Comparison of ENCODE assay signal across 10 cellular contexts in the genomic region with DNA sequence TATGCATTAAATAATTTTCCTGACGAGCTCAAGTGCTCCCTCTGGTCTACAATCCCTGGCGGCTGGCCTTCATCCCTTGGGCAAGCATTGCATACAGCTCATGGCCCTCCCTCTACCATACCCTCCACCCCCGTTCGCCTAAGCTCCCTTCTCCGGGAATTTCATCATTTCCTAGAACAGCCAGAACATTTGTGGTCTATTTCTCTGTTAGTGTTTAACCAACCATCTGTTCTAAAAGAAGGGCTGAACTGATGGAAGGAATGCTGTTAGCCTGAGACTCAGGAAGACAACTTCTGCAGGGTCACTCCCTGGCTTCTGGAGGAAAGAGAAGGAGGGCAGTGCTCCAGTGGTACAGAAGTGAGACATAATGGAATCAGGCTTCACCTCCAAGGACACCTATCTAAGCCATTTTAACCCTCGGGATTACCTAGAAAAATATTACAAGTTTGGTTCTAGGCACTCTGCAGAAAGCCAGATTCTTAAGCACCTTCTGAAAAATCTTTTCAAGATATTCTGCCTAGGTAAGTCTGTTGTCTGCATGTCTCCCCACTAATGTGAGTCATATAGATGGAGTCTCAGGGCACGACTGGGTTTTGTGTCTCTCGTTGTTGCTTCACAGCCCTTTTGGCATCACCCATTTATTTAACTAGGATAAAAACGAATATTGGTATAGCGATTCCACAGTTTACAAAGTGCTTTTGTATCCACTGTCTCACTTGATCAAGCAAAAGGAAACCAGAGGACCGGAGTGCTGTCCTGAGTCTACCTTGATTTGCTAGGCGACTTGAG. TPM values are rescaled to one million over a fixed set of nuclear protein-coding genes. Genes with fewer than 3 reads are reported as not detected.
DNase-seq lines count a peak whose midpoint lies in the region; ATAC-seq and TF ChIP-seq lines count a peak whose summit lies in the region.
"Had no signal": no experiment of that assay in that cellular context is flagged by ENCODE, and none has a peak within 500 bp of the region (broad histone marks: within the 10 kb centered on the region; RNA-seq: fewer than 3 reads in every experiment).

A gene (plus strand): TSS at position 210 of the 789 bp plus-strand sequence. CDS start 158 bp downstream, at position 368.

- H4K20me1 ChIP-seq in GM23248 (ENCODE audit: insufficient read depth): peaks cover 9% of the 10 kb centered on the region; the same call in 1 of the 2 replicates

- peaks cover 13% of the 10 kb centered on the region for H3K27me3 Mint-ChIP-seq in activated CD4-positive, alpha-beta memory T cell treated with anti-CD3 and anti-CD28 coated beads for 36 hours
- peaks cover 25 to 33% of the 10 kb centered on the region in 2 donors for H3K27me3 Mint-ChIP-seq in effector memory CD8-positive, alpha-beta T cell

- H3K27ac Mint-ChIP-seq in activated CD4-positive, alpha-beta memory T cell treated with anti-CD3 and anti-CD28 coated beads for 36 hours: no peak within 1 kb of the TSS
- no peak within 1 kb of the TSS for H3K27ac Mint-ChIP-seq in effector memory CD8-positive, alpha-beta T cell
- H3K27ac Mint-ChIP-seq: memory B cell had no signal

- H3K9me3 ChIP-seq in GM23248 (ENCODE audit: low read depth): no peaks in the 10 kb centered on the region
- H3K9me3 ChIP-seq in body of pancreas: peaks cover 0 to under 1% (median 0%) of the 10 kb centered on the region in 3 donors

- peak in 2 of 3 donors; percentile 55 for TF ChIP-seq POLR2A in body of pancreas (IDR thresholded peaks at IDR 0.05)

- no peaks in the 10 kb centered on the region for H3K36me3 Mint-ChIP-seq in activated CD4-positive, alpha-beta memory T cell treated with anti-CD3 and anti-CD28 coated beads for 36 hours
- H3K36me3 Mint-ChIP-seq in effector memory CD8-positive, alpha-beta T cell (ENCODE audit: insufficient read depth): no peaks in the 10 kb centered on the region
- H3K36me3 Mint-ChIP-seq: memory B cell had no signal

- H3K9me3 Mint-ChIP-seq in activated CD4-positive, alpha-beta memory T cell treated with anti-CD3 and anti-CD28 coated beads for 36 hours: peaks cover 5% of the 10 kb centered on the region
- H3K9me3 Mint-ChIP-seq in effector memory CD8-positive, alpha-beta T cell: no peaks in the 10 kb centered on the region

- ATAC-seq in body of pancreas (peak; percentile 59), HG03342 (IDR thresholded peaks at IDR 0.05; ENCODE audit: unreplicated experiment) (no peak)
- ATAC-seq in effector memory CD8-positive, alpha-beta T cell (replicated peaks): no peak

- H2AFZ ChIP-seq in GM23248: no peak within 1 kb of the TSS

- peaks cover 40% of the 10 kb centered on the region for H3K36me3 ChIP-seq in GM23248 (ENCODE audit: low read depth)
- no peaks in the 10 kb centered on the region for H3K36me3 ChIP-seq in body of pancreas (replicated peaks in 1 of 2; ENCODE audit: insufficient read depth in 1 of 2, low read depth in 2 of 2)
- H3K36me3 ChIP-seq in kidney epithelial cell (ENCODE audit: control insufficient read depth, insufficient read depth, low read length): peaks cover 4% of the 10 kb centered on the region

- no peak for TF ChIP-seq CTCF in body of pancreas (IDR thresholded peaks at IDR 0.05)
- peak; percentile 1 for TF ChIP-seq CTCF in kidney epithelial cell (IDR thresholded peaks at IDR 0.05; ENCODE audit: insufficient read depth, low read length, poor library complexity, severe bottlenecking)

- H3K27ac ChIP-seq in GM23248 (peak within 1 kb of the TSS; percentile 100), body of pancreas (peak within 1 kb of the TSS; percentile 19 to 55 (median 40))

- WGBS in GM23248 (ENCODE audit: low coverage in 1 of 2, low lambda C conversion rate in 2 of 2, missing lambda C conversion rate in 2 of 2), 2 experiments: 0 to 2% methylated on average over 12 of the region's 12 CpGs
- 36 to 49% methylated on average over 12 of the region's 12 CpGs for WGBS in body of pancreas, 2 donors

- intact Hi-C loops in body of pancreas (cut with DNase I): no loop called here
- intact Hi-C loops in activated CD4-positive, alpha-beta memory T cell treated with anti-CD3 and anti-CD28 coated beads for 36 hours (cut with micrococcal nuclease): no loop called here

- no peaks in the 10 kb centered on the region for H3K9me2 ChIP-seq in GM23248 (ENCODE audit: insufficient read depth)

- CTCF ChIA-PET in activated CD4-positive, alpha-beta memory T cell treated with anti-CD3 and anti-CD28 coated beads for 36 hours (lab: Charles Lee): interaction anchor here (0.6 kb wide), 1 partner anchor 146 kb away, joined by 4 read pairs; no protein-coding TSS in a partner anchor

- in situ Hi-C loops in GM23248 (cut with MboI): no loop called here

- H3K4me3 ChIP-seq in GM23248 (peak within 1 kb of the TSS; percentile 99), body of pancreas (no peak within 1 kb of the TSS), kidney epithelial cell (ENCODE audit: low read depth, low read length) (peak within 1 kb of the TSS; percentile 85)

- peaks cover 64% of the 10 kb centered on the region for H3K79me2 ChIP-seq in GM23248 (ENCODE audit: insufficient read depth)

- peak; percentile 98 for DNase-seq in GM23248
- DNase-seq in body of pancreas: peak in 3 of 4 donors; percentile 35 to 56 (median 38)
- DNase-seq in kidney epithelial cell (ENCODE audit: low read depth): peak; percentile 95
- DNase-seq in smooth muscle cell of the brain vasculature (ENCODE audit: low read depth, low spot score): peak; percentile 62
- no peak for DNase-seq in NCI-H748 treated with DMSO at 0.1 percent for 48 hours (lab: John Stamatoyannopoulos, UW)
- no peak for DNase-seq in activated CD4-positive, alpha-beta memory T cell treated with anti-CD3 and anti-CD28 coated beads for 36 hours
- no peak for DNase-seq in effector memory CD8-positive, alpha-beta T cell
- DNase-seq: activated CD4-positive, alpha-beta T cell treated with anti-CD3 and anti-CD28 coated beads for 1 hour had no signal

- no peak within 1 kb of the TSS for H3K4me3 Mint-ChIP-seq in activated CD4-positive, alpha-beta memory T cell treated with anti-CD3 and anti-CD28 coated beads for 36 hours
- H3K4me3 Mint-ChIP-seq in effector memory CD8-positive, alpha-beta T cell: no peak within 1 kb of the TSS
- H3K4me3 Mint-ChIP-seq: memory B cell had no signal

- peak within 1 kb of the TSS; percentile 100 for H3K9ac ChIP-seq in GM23248

- H3K27me3 ChIP-seq in GM23248 (replicated peaks; ENCODE audit: insufficient read depth) (no peaks in the 10 kb centered on the region), body of pancreas (no peaks in the 10 kb centered on the region), kidney epithelial cell (ENCODE audit: control insufficient read depth, insufficient read depth, low read length) (no peaks in the 10 kb centered on the region)

- POLR2A ChIA-PET in activated CD4-positive, alpha-beta memory T cell treated with anti-CD3 and anti-CD28 coated beads for 36 hours (lab: Charles Lee): no interaction called here

- H3K4me1 Mint-ChIP-seq in activated CD4-positive, alpha-beta memory T cell treated with anti-CD3 and anti-CD28 coated beads for 36 hours (ENCODE audit: low read depth): no peaks in the 10 kb centered on the region
- no peaks in the 10 kb centered on the region for H3K4me1 Mint-ChIP-seq in effector memory CD8-positive, alpha-beta T cell (ENCODE audit: low read depth in 2 of 2)
- H3K4me1 Mint-ChIP-seq: memory B cell had no signal

- H3K4me2 ChIP-seq in GM23248 (ENCODE audit: unreplicated experiment): peak within 1 kb of the TSS; percentile 97

- peaks cover 87% of the 10 kb centered on the region for H3F3A ChIP-seq in GM23248 (ENCODE audit: insufficient read depth)

- H3K4me1 ChIP-seq in GM23248 (ENCODE audit: insufficient read depth) (peaks cover 33% of the 10 kb centered on the region), body of pancreas (peaks cover 13% of the 10 kb centered on the region)

RNA-seq across cellular contexts. Expression of the gene that starts here (rescaled TPM):
- 809 and 1,043 TPM in 2 replicates for total RNA-seq in GM23248 (2014; rRNA removed; shearing (Covaris generic))
- 1,317 and 1,390 TPM in 2 replicates for polyA plus RNA-seq in GM23248 (2016; fragmentation: Nextera tagmentation; extraction: Ambion mirVana)
- total RNA-seq in body of pancreas (100 to 1,000 TPM in 1 of 2 donors, 10 to 100 TPM in 1; 74.7 to 276 TPM), kidney epithelial cell (470 and 585 TPM in 2 replicates)
- total RNA-seq in activated CD4-positive, alpha-beta memory T cell treated with anti-CD3 and anti-CD28 coated beads for 36 hours: not detected

Comparison
In these comparisons a context has a peak if more than half of its experiments do, and no peak if none do; other contexts are left out.
1. RNA of the gene that starts here (total RNA-seq): 809 to 1,043 TPM in GM23248, 470 to 585 TPM in kidney epithelial cell and 74.7 to 276 TPM in body of pancreas; not detected in activated CD4-positive, alpha-beta memory T cell treated with anti-CD3 and anti-CD28 coated beads for 36 hours; every median in the first group is over 10 times any median in the second.
2. DNase-seq: peak in GM23248 (single experiment), body of pancreas (3 of 4), kidney epithelial cell (single experiment) and smooth muscle cell of the brain vasculature (single experiment); none in NCI-H748 treated with DMSO at 0.1 percent for 48 hours (single experiment), activated CD4-positive, alpha-beta memory T cell treated with anti-CD3 and anti-CD28 coated beads for 36 hours (single experiment) and effector memory CD8-positive, alpha-beta T cell (0 of 3).
3. H3K4me3 ChIP-seq: peak in GM23248 (single experiment) and kidney epithelial cell (single experiment); none in body of pancreas (0 of 2).